27 cellular contexts compared by ENCODE assay signal in the genomic region with DNA sequence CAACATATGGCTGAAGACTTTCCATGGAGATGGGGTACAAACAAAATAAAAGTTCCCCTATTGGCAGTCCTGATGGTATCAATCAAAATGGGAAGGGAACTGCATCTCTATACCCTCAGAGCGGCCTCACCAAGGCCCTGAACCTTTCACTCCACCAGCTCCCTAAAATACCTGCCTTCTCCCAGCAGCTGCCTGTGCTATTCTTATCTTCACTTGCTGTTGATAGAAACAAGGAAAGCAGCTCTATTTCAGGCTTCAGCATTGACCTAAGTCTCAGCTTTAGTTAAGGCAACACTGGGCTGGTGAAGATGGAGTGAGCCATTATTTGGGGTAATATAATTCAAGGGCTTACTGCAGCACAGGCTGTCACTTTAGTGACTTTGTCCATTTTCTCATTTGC. TPM values are rescaled to one million over a fixed set of nuclear protein-coding genes. Genes with fewer than 3 reads are reported as not detected.
"Had no signal": no experiment of that assay in that cellular context is flagged by ENCODE, and none has a peak within 500 bp of the region (broad histone marks: within the 10 kb centered on the region; RNA-seq: fewer than 3 reads in every experiment).

No MANE protein-coding gene starts in this region.

- H3K4me3 ChIP-seq: colonic mucosa, esophagus squamous epithelium, gastroesophageal sphincter, lower lobe of right lung, testis, tibial nerve, upper lobe of right lung, vagina had no signal

- DNase-seq: colonic mucosa; dermis blood vessel endothelial cell; esophagus squamous epithelium; foreskin fibroblast; glutamatergic neuron; hippocampal formation; lower lobe of right lung; naive B cell; nephron progenitor cell; stimulated activated CD4-positive, alpha-beta T cell treated with anti-CD3 and anti-CD28 coated beads, Interleukin-1b, Interleukin-23, amount 100 ng/mL, for 48 hours; stimulated activated CD4-positive, alpha-beta T cell treated with anti-CD3 and anti-CD28 coated beads, Interleukin-4, amount 100 ng/mL, for 24 hours; stimulated activated naive B cell treated with anti-CD40 and anti-IgM and Interleukin-4, amounts not matched to agents 10 μg/mL and 1 μg/mL and 100 μg/mL, for 72 hours; stimulated activated naive CD8-positive, alpha-beta T cell treated with anti-CD3 and anti-CD28 coated beads, Interleukin-15, amount 100 ng/mL, for 72 hours; testis; upper lobe of right lung had no signal

- H3K27ac ChIP-seq: colonic mucosa, esophagus squamous epithelium, gastroesophageal sphincter, lower lobe of right lung, testis, tibial nerve, upper lobe of right lung, vagina had no signal

- H3K4me1 ChIP-seq: colonic mucosa, gastroesophageal sphincter, lower lobe of right lung, upper lobe of right lung, vagina had no signal

- H3K27me3 ChIP-seq: colonic mucosa, esophagus squamous epithelium, gastroesophageal sphincter, testis, tibial nerve, upper lobe of right lung, vagina had no signal

- H3K36me3 ChIP-seq: colonic mucosa, esophagus squamous epithelium, gastroesophageal sphincter, lower lobe of right lung, tibial nerve, upper lobe of right lung, vagina had no signal

- ATAC-seq: gastroesophageal sphincter; left lobe of liver; lower lobe of right lung; stimulated activated naive B cell treated with anti-CD40 and anti-IgM and Interleukin-4, amounts not matched to agents 10 μg/mL and 1 μg/mL and 100 μg/mL, for 72 hours; stimulated activated naive CD8-positive, alpha-beta T cell treated with anti-CD3 and anti-CD28 coated beads, Interleukin-15, amount 100 ng/mL, for 72 hours; upper lobe of right lung had no signal

- H3K9me3 ChIP-seq: colonic mucosa, esophagus squamous epithelium, gastroesophageal sphincter, lower lobe of right lung, testis, tibial nerve, upper lobe of right lung, vagina had no signal

RNA-seq across cellular contexts. Expression of a gene that starts 45.1 kb away (rescaled TPM):
- total RNA-seq: cerebellum, colonic mucosa, dermis blood vessel endothelial cell, epithelial cell of proximal tubule, esophagus squamous epithelium, gastroesophageal sphincter, kidney epithelial cell, left lobe of liver, lower lobe of right lung, mesothelial cell of epicardium, mucosa of gallbladder, omental fat pad, pulmonary artery endothelial cell, subcutaneous adipose tissue, tibial nerve, upper lobe of right lung, vagina had no signal
